ENCODE assay signal across 11 cellular contexts in the genomic region with DNA sequence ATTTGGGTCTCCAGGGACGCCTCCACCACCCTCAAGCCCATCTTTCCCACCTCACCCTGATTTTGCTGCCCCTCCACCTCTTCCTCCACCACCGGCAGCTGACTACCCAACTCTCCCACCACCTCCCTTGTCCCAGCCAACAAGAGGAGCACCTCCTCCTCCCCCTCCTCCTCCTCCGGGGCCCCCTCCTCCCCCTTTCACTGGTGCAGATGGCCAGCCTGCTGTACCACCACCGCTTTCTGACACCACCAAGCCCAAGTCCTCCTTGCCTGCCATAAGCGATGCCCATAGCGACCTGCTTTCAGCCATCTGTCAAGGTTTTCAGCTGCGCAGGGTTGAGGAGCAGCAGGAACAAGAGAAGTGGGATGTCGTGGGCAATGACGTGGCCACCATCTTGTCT.
"Had no signal": no experiment of that assay in that cellular context is flagged by ENCODE, and none has a peak within 500 bp of the region (broad histone marks: within the 10 kb centered on the region; RNA-seq: fewer than 3 reads in every experiment).

No MANE protein-coding gene starts in this region.

- DNase-seq: GM23248, GOT3, H7, H9, HCEC 1CT, HFFc6 had no signal

- H3K27ac ChIP-seq: GM23248 had no signal

- H2AFZ ChIP-seq: GM23248, GM23338 had no signal

- H3K9ac ChIP-seq: GM23248 had no signal

- FAIRE-seq: H1, H54 had no signal

- H3K4me3 ChIP-seq: GM23248, GM23338, HAP-1 had no signal

- H3K36me3 ChIP-seq: HAP-1 had no signal

- H3K4me1 ChIP-seq: HAP-1 had no signal

- H3K4me2 ChIP-seq: GM23338 had no signal

- ATAC-seq: GM23338, HCT116 had no signal

- H3K9me3 ChIP-seq: HAP-1 had no signal
